In genomic region chr14:50763386-50764007, GRCh38 we compare ENCODE assay signal across 10 cellular contexts.
DNase-seq lines count a peak whose midpoint lies in the region; ATAC-seq, FAIRE-seq and TF ChIP-seq lines count a peak whose summit lies in the region.
"Had no signal": no experiment of that assay in that cellular context is flagged by ENCODE, and none has a peak within 500 bp of the region (broad histone marks: within the 10 kb centered on the region; RNA-seq: fewer than 3 reads in every experiment).

No MANE protein-coding gene starts in this region.

- peak overlapping the region; percentile 45 for H3K4me3 ChIP-seq in skeletal muscle satellite cell (ENCODE audit: low read length)
- H3K4me3 ChIP-seq in ascending aorta = no peak overlapping the region
- H3K4me3 ChIP-seq: SK-N-MC had no signal

- ATAC-seq in GM18909 (IDR thresholded peaks at IDR 0.05; ENCODE audit: poor library complexity, unreplicated experiment) = no peak

- peak; percentile 93 for FAIRE-seq in endometrium (lab: Jason Lieb, UNC)

- H3K27ac ChIP-seq in ascending aorta = peak overlapping the region in 1 of 2 donors; percentile 41
- H3K27ac ChIP-seq: SK-N-MC had no signal

- H3K9me3 ChIP-seq in skeletal muscle satellite cell (replicated peaks; ENCODE audit: low read length) (no peaks in the 10 kb centered on the region), ascending aorta (no peaks in the 10 kb centered on the region)

- DNase-seq in EH (ENCODE audit: low read depth) (peak; percentile 98), NCI-H526 (lab: John Stamatoyannopoulos, UW) (peak; percentile 68 to 77), ascending aorta (ENCODE audit: low spot score in 2 of 2) (no peak), islet precursor cell (no peak), NCI-H345 (lab: John Stamatoyannopoulos, UW) (no peak)
- DNase-seq: GF-D8 had no signal

- peaks cover 40% of the 10 kb centered on the region for H3K4me1 ChIP-seq in skeletal muscle satellite cell (ENCODE audit: control insufficient read depth, insufficient read depth, low read length)
- peaks cover 0 to 17% of the 10 kb centered on the region in 2 donors for H3K4me1 ChIP-seq in ascending aorta

- H3K36me3 ChIP-seq in skeletal muscle satellite cell (ENCODE audit: insufficient read depth, low read length) (peaks cover 41% of the 10 kb centered on the region), ascending aorta (peaks cover 24 to 38% of the 10 kb centered on the region in 2 donors)

- no peak for TF ChIP-seq CTCF in ascending aorta (IDR thresholded peaks at IDR 0.05)

- H3K4me2 ChIP-seq in skeletal muscle satellite cell (ENCODE audit: low read length) = peak overlapping the region; percentile 72

- peak overlapping the region; percentile 86 for H3K9ac ChIP-seq in skeletal muscle satellite cell (ENCODE audit: low read depth, low read length)

- intact Hi-C loops in ascending aorta (cut with DNase I) = no loop called here

- no peaks in the 10 kb centered on the region for H3K27me3 ChIP-seq in skeletal muscle satellite cell (ENCODE audit: control insufficient read depth, insufficient read depth, low read length)
- no peaks in the 10 kb centered on the region for H3K27me3 ChIP-seq in ascending aorta

Comparison
In these comparisons a context has a peak if more than half of its experiments do, and no peak if none do; other contexts are left out.
1. DNase-seq: peak in EH (single experiment) and NCI-H526 (2 of 2); none in ascending aorta (0 of 2), islet precursor cell (single experiment) and NCI-H345 (single experiment).